ENCODE assay signal across 1 cellular context in the genomic region with DNA sequence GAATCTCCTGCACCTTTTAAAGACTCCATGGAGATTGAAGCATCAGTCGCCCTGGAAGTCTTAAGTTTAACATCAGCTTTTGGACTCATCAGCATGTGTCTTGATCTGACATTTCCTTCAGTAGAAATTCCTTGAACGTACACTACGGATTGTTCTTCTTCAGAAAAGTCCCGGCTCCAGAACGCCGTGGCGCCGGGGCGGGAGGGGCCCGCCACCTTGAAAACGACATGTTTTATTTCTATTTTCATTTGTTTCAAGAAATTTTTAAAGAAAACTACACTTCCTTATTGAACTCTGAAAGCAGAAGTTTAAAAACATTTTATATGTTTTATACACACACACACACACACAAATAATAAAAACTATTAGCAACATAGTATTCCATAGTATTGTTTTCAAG.
TF ChIP-seq lines count a peak whose summit lies in the region.

No MANE protein-coding gene starts in this region.

TF ChIP-seq in HCT116, 20 proteins besides CTCF, POLR2A, EP300 and RAD21:
- TF ChIP-seq YY1 (IDR thresholded peaks at IDR 0.05; ENCODE audit: extremely low read depth, insufficient replicate concordance, low read depth, low read length) = no peak
- no peak for TF ChIP-seq ZBTB33 (IDR thresholded peaks at IDR 0.05; ENCODE audit: extremely low read depth, insufficient replicate concordance, low read length)
- TF ChIP-seq, protein P1, sequence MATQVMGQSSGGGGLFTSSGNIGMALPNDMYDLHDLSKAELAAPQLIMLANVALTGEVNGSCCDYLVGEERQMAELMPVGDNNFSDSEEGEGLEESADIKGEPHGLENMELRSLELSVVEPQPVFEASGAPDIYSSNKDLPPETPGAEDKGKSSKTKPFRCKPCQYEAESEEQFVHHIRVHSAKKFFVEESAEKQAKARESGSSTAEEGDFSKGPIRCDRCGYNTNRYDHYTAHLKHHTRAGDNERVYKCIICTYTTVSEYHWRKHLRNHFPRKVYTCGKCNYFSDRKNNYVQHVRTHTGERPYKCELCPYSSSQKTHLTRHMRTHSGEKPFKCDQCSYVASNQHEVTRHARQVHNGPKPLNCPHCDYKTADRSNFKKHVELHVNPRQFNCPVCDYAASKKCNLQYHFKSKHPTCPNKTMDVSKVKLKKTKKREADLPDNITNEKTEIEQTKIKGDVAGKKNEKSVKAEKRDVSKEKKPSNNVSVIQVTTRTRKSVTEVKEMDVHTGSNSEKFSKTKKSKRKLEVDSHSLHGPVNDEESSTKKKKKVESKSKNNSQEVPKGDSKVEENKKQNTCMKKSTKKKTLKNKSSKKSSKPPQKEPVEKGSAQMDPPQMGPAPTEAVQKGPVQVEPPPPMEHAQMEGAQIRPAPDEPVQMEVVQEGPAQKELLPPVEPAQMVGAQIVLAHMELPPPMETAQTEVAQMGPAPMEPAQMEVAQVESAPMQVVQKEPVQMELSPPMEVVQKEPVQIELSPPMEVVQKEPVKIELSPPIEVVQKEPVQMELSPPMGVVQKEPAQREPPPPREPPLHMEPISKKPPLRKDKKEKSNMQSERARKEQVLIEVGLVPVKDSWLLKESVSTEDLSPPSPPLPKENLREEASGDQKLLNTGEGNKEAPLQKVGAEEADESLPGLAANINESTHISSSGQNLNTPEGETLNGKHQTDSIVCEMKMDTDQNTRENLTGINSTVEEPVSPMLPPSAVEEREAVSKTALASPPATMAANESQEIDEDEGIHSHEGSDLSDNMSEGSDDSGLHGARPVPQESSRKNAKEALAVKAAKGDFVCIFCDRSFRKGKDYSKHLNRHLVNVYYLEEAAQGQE (IDR thresholded peaks at IDR 0.05; ENCODE audit: low read depth) = no peak
TF ChIP-seq in HCT116: peak in this region for 0.
